Comparison of ENCODE assay signal across 1 cellular context in the genomic region with DNA sequence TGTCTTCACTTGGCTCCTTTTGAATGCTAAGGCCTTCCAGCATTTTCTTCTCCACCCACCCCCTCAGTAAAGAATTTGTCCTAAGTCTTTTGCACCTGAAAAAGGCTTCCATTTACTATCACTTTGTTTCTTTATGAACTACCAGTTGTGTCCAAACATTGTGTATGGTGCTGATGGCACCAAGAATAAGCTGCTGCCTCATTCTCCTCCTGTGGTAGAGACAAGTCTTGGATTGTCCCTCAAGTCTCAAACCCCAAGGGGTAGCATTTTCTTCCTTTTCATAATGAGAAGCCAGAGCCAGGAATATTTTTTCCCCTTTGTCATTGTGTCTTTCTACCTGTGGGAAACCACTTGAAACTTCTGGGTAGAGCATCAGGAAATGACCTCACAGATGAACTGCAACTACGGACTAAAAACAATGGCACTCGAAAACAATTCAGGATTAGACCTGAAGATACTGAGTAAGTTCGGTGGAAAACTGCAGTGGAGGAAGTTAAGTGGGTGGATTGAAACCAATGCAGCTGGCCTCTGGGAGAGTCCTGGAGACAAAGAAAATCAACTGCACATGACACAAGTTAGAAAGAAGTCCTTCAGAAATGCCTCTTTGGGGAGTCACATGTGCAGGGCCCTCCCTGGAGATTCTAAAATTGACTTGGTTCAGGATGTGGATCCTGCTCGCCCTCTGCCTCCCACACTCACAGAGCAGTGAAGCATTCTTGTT.
TF ChIP-seq lines count a peak whose summit lies in the region.

No MANE protein-coding gene starts in this region.

TF ChIP-seq in WTC11, 78 proteins besides CTCF, POLR2A, EP300 and RAD21:
- TF ChIP-seq ZNF317 (CRISPR knock-in tag; IDR thresholded peaks at IDR 0.05; ENCODE audit: borderline replicate concordance, low read depth) (0 out of 2 replicates have a peak, but pooled peaks have one; percentile 49), ZNF396 (CRISPR knock-in tag; IDR thresholded peaks at IDR 0.05; ENCODE audit: borderline replicate concordance) (no peak)
